Comparison of ENCODE assay signal across 17 cellular contexts in genomic region chr9:98565152-98566135, GRCh38.
"Had no signal": no experiment of that assay in that cellular context is flagged by ENCODE, and none has a peak within 500 bp of the region (broad histone marks: within the 10 kb centered on the region; RNA-seq: fewer than 3 reads in every experiment).

No MANE protein-coding gene starts in this region.

- H3K36me3 ChIP-seq: gastrocnemius medialis, ovary, right atrium auricular region, stomach, thoracic aorta, transverse colon had no signal

- H3K4me3 ChIP-seq: dorsolateral prefrontal cortex, gastrocnemius medialis, ovary, right atrium auricular region, stomach, thoracic aorta, transverse colon had no signal

- H3K27me3 ChIP-seq: dorsolateral prefrontal cortex, gastrocnemius medialis, right atrium auricular region, transverse colon had no signal

- H3K27ac ChIP-seq: gastrocnemius medialis, ovary, right atrium auricular region, stomach, thoracic aorta, transverse colon had no signal

- H3K4me1 Mint-ChIP-seq: naive thymus-derived CD8-positive, alpha-beta T cell had no signal

- DNase-seq: cortex of kidney; dorsolateral prefrontal cortex; effector memory CD4-positive, alpha-beta T cell; gastrocnemius medialis; islet precursor cell; mammary epithelial cell; naive thymus-derived CD8-positive, alpha-beta T cell; ovary; small intestine; stimulated activated CD4-positive, alpha-beta T cell treated with anti-CD3 and anti-CD28 coated beads, Interleukin-12 subunit alpha, Interleukin-12 subunit beta, amount 100 ng/mL, for 4 hours; stomach; substantia nigra; transverse colon had no signal

- H3K9me3 ChIP-seq: gastrocnemius medialis, ovary, right atrium auricular region, stomach, thoracic aorta, transverse colon had no signal

- H3K4me3 Mint-ChIP-seq: naive thymus-derived CD8-positive, alpha-beta T cell had no signal

- H3K9me3 Mint-ChIP-seq: naive thymus-derived CD8-positive, alpha-beta T cell had no signal

- H3K4me1 ChIP-seq: gastrocnemius medialis, right atrium auricular region, stomach, transverse colon had no signal

- ATAC-seq: esophagus mucosa; gastrocnemius medialis; left lobe of liver; naive thymus-derived CD8-positive, alpha-beta T cell had no signal

- H3K27ac Mint-ChIP-seq: naive thymus-derived CD8-positive, alpha-beta T cell had no signal

- H3K36me3 Mint-ChIP-seq: naive thymus-derived CD8-positive, alpha-beta T cell had no signal
